Comparison of ENCODE assay signal across 8 cellular contexts in the genomic region with DNA sequence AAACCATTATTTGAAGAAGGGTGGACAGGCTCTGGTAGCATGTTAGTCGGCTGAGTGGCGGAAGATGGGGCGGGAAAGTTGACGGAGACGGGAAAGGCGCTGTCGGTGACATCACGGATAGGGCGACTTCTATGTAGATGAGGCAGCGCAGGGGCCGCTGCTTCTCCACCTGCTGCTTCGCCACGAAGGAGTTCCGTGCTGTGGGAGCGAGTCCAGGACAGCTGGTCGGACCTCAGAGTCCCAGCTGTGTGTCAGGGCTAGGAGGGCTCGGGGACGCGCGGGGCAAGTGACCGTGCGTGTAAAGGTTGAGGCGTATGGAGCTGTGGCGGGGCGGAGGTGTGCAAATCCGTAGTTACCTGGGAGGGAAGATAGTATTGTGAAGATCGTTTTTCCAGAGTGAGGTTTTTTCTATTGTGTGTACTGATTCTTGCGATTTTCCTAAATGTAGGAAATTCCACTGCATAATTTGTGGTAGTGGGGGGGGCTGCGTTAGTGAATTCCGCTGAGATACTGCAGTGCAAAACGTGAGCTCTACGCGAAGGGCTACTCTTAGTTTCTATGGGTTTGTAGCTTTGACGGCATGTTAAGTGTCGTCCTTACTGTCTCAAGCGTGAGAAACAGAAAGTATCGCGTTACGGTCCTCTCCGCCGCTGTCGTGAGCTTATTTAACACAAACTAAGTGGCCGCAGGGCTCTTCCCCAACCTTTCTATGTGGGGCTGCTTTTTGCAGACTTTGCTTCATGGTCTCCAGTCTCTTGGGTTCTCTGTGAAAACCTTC.
DNase-seq lines count a peak whose midpoint lies in the region; ATAC-seq, FAIRE-seq and TF ChIP-seq lines count a peak whose summit lies in the region.

No MANE protein-coding gene starts in this region.

- H3K4me2 ChIP-seq in GM23248 (ENCODE audit: unreplicated experiment) (peak overlapping the region; percentile 86), HepG2 (ENCODE audit: low read depth, low read length) (peak overlapping the region; percentile 89)

- H3K27me3 Mint-ChIP-seq in activated CD4-positive, alpha-beta T cell treated with anti-CD3 and anti-CD28 coated beads for 36 hours, result no peaks in the 10 kb centered on the region

- no peaks in the 10 kb centered on the region for H3K36me3 Mint-ChIP-seq in activated CD4-positive, alpha-beta T cell treated with anti-CD3 and anti-CD28 coated beads for 36 hours (ENCODE audit: low read depth)

- H3K4me1 Mint-ChIP-seq in activated CD4-positive, alpha-beta T cell treated with anti-CD3 and anti-CD28 coated beads for 36 hours, result peaks cover 21% of the 10 kb centered on the region

- CTCF ChIA-PET in activated CD4-positive, alpha-beta T cell treated with anti-CD3 and anti-CD28 coated beads for 36 hours (lab: Charles Lee), result interaction anchor here (1.0 to 1.4 kb wide), 2 partner anchors 71 to 1179 kb away, joined by 3 to 5 read pairs; no protein-coding TSS in a partner anchor
- CTCF ChIA-PET in HepG2 (lab: Yijun Ruan, JAX; ENCODE audit: low intra/inter-chr PET ratio, low total read pairs), result no interaction called here

- peak overlapping the region; percentile 59 for H3K9ac ChIP-seq in GM23248
- H3K9ac ChIP-seq in HepG2 (ENCODE audit: insufficient read depth, low read depth, low read length), result peak overlapping the region; percentile 61

- peak; percentile 90 to 100 for TF ChIP-seq POLR2A in HepG2 (IDR thresholded peaks at IDR 0.05; ENCODE audit: insufficient read depth in 1 of 2, low read depth in 2 of 2, low read length in 2 of 2)

- H2AFZ ChIP-seq in GM23248 (peak overlapping the region; percentile 83), HepG2 (ENCODE audit: low read length) (peak overlapping the region; percentile 9)

- no peaks in the 10 kb centered on the region for H3K36me3 ChIP-seq in GM23248 (ENCODE audit: low read depth)
- no peaks in the 10 kb centered on the region for H3K36me3 ChIP-seq in HepG2 (replicated peaks in 1 of 2; ENCODE audit: control insufficient read depth in 1 of 2, insufficient read depth in 2 of 2, low read length in 2 of 2)

- no peak overlapping the region for H3K27ac ChIP-seq in GM23248
- H3K27ac ChIP-seq in HepG2 (ENCODE audit: extremely low read length, insufficient read depth, low read length), result no peak overlapping the region

- H3K9me3 ChIP-seq in GM23248 (ENCODE audit: low read depth), result no peaks in the 10 kb centered on the region
- H3K9me3 ChIP-seq in HepG2 (ENCODE audit: low read length), result no peaks in the 10 kb centered on the region

- 2 to 3% methylated on average over 43 of the region's 43 CpGs for WGBS in GM23248 (ENCODE audit: low coverage in 1 of 2, low lambda C conversion rate in 2 of 2, missing lambda C conversion rate in 2 of 2), 2 experiments
- WGBS in HepG2 (ENCODE audit: low lambda C conversion rate), result under 1% methylated on average over 33 of the region's 43 CpGs

- H3K4me3 ChIP-seq in GM23248, result peak overlapping the region; percentile 76
- H3K4me3 ChIP-seq in HepG2 (replicated peaks in 1 of 3; ENCODE audit: insufficient read depth in 1 of 3, low read depth in 2 of 3, low read length in 3 of 3), result peak overlapping the region; percentile 32 to 63 (median 53)

- H3K4me3 Mint-ChIP-seq in activated CD4-positive, alpha-beta T cell treated with anti-CD3 and anti-CD28 coated beads for 36 hours, result peak overlapping the region; percentile 75

- intact Hi-C loops in activated CD4-positive, alpha-beta T cell treated with anti-CD3 and anti-CD28 coated beads for 36 hours (cut with DNase I, micrococcal nuclease), result loop anchor here (1.0 to 10.0 kb wide), 8 partner anchors 17 to 261 kb away; a partner anchor contains a TSS
- intact Hi-C loops in HepG2 (cut with micrococcal nuclease; ENCODE audit: unreplicated experiment), result no loop called here

- H3K79me2 ChIP-seq in GM23248 (ENCODE audit: insufficient read depth) (no peaks in the 10 kb centered on the region), HepG2 (ENCODE audit: insufficient read depth, low read length) (no peaks in the 10 kb centered on the region)

- peaks cover 15% of the 10 kb centered on the region for H3K27me3 ChIP-seq in GM23248 (replicated peaks; ENCODE audit: insufficient read depth)
- H3K27me3 ChIP-seq in HepG2 (ENCODE audit: control insufficient read depth in 1 of 2, insufficient read depth in 2 of 2, low read length in 2 of 2), result peaks cover 0 to 9% of the 10 kb centered on the region in 2 experiments; a peak in 2 of 5 replicates

- TF ChIP-seq RAD21 in HepG2 (CRISPR knock-in tag; IDR thresholded peaks at IDR 0.05), result peak; percentile 45; the same call in 1 of the 2 replicates

- H3F3A ChIP-seq in GM23248 (ENCODE audit: insufficient read depth), result 0 out of 2 replicates have a peak, but pooled peaks cover 10% of the 10 kb centered on the region

- in situ Hi-C loops in GM23248 (cut with MboI), result no loop called here
- in situ Hi-C loops in HepG2 (cut with HindIII; ENCODE audit: extremely low pct_ligation_motif_present, low pct_unique_long_range_greater_than_20kb), result no loop called here

- peak overlapping the region; percentile 99 for H3K27ac Mint-ChIP-seq in activated CD4-positive, alpha-beta T cell treated with anti-CD3 and anti-CD28 coated beads for 36 hours

- TSS peak; percentile 100 for BruUV-seq in HepG2 (replicated peaks; lab: Mats Ljungman, UMichigan)

- TF ChIP-seq EP300 in HepG2 (IDR thresholded peaks at IDR 0.05; ENCODE audit: low read depth in 2 of 2, low read length in 2 of 2) (peak in 1 of 2 experiments; percentile 12; a peak in 1 of 4 replicates), HepG2 (CRISPR knock-in tag; IDR thresholded peaks at IDR 0.05; ENCODE audit: borderline replicate concordance) (no peak)

- TF ChIP-seq CTCF in HepG2 (CRISPR knock-in tag; IDR thresholded peaks at IDR 0.05), result no peak

- H3K4me1 ChIP-seq in GM23248 (ENCODE audit: insufficient read depth) (peaks cover 7% of the 10 kb centered on the region; the same call in 1 of the 2 replicates), HepG2 (ENCODE audit: insufficient read depth, low read length) (peaks cover 6% of the 10 kb centered on the region; the same call in 1 of the 2 replicates)

- H3K9me3 Mint-ChIP-seq in activated CD4-positive, alpha-beta T cell treated with anti-CD3 and anti-CD28 coated beads for 36 hours (ENCODE audit: low read depth), result no peaks in the 10 kb centered on the region

- no peak for FAIRE-seq in HepG2 (lab: Jason Lieb, UNC)

- H4K20me1 ChIP-seq in GM23248 (ENCODE audit: insufficient read depth), result no peaks in the 10 kb centered on the region
- no peaks in the 10 kb centered on the region for H4K20me1 ChIP-seq in HepG2 (ENCODE audit: insufficient read depth, low read length)

- no peaks in the 10 kb centered on the region for H3K9me2 ChIP-seq in GM23248 (ENCODE audit: insufficient read depth)

- POLR2A ChIA-PET in activated CD4-positive, alpha-beta T cell treated with anti-CD3 and anti-CD28 coated beads for 36 hours (lab: Charles Lee), result interaction anchor here (0.5 to 2.7 kb wide), 21 partner anchors 12 to 1216 kb away, joined by 3 to 289 read pairs (median 8); a partner anchor contains a TSS
- POLR2A ChIA-PET in HepG2 (lab: Yijun Ruan, JAX), result interaction anchor here (0.8 to 1.3 kb wide), 5 partner anchors 34 to 225 kb away, joined by 3 to 34 read pairs (median 3); no protein-coding TSS in a partner anchor

- peak; percentile 93 for ATAC-seq in activated CD4-positive, alpha-beta T cell treated with anti-CD3 and anti-CD28 coated beads for 36 hours
- peak; percentile 90 for ATAC-seq in HepG2

- peak; percentile 55 for DNase-seq in DMS79 treated with DMSO at 0.1 percent for 48 hours (lab: John Stamatoyannopoulos, UW)
- peak; percentile 78 for DNase-seq in GM23248
- DNase-seq in NCI-H187 (lab: John Stamatoyannopoulos, UW), result peak; percentile 71 to 97
- peak; percentile 83 for DNase-seq in activated CD4-positive, alpha-beta T cell treated with anti-CD3 and anti-CD28 coated beads for 36 hours
- peak; percentile 27 for DNase-seq in dedifferentiated amniotic fluid mesenchymal stem cell (ENCODE audit: extremely low spot score)
- DNase-seq in HepG2 (ENCODE audit: low spot score), result peak; percentile 66
- peak; percentile 73 for DNase-seq in stimulated activated CD4-positive, alpha-beta T cell treated with anti-CD3 and anti-CD28 coated beads, Interleukin-4, amount 100 ng/mL, for 24 hours
- DNase-seq in SKM-1 (lab: John Stamatoyannopoulos, UW; ENCODE audit: unreplicated experiment), result no peak

TF ChIP-seq in HepG2, 621 proteins besides CTCF, POLR2A, EP300 and RAD21 (continues in another document):
- peak; percentile 55; the same call in 1 of the 2 replicates for TF ChIP-seq CREB1 (IDR thresholded peaks at IDR 0.05)
- peak; percentile 57 for TF ChIP-seq CREB1 (CRISPR knock-in tag; IDR thresholded peaks at IDR 0.05)
- TF ChIP-seq ZFP36L1 (CRISPR knock-in tag; IDR thresholded peaks at IDR 0.05), result no peak
- peak; percentile 52; the same call in 1 of the 2 replicates for TF ChIP-seq ZNF792 (CRISPR knock-in tag; IDR thresholded peaks at IDR 0.05)
- TF ChIP-seq ZNF605 (CRISPR knock-in tag; IDR thresholded peaks at IDR 0.05), result no peak
- TF ChIP-seq SP4 (CRISPR knock-in tag; IDR thresholded peaks at IDR 0.05), result peak; percentile 37; the same call in 1 of the 2 replicates
- peak; percentile 82 for TF ChIP-seq ZNF143 (CRISPR knock-in tag; IDR thresholded peaks at IDR 0.05)
- peak; percentile 93 for TF ChIP-seq POLR2AphosphoS5 (IDR thresholded peaks at IDR 0.05; ENCODE audit: low read depth, low read length)
- no peak for TF ChIP-seq TCF7 (IDR thresholded peaks at IDR 0.05; ENCODE audit: low read depth)
- no peak for TF ChIP-seq ISL2 (CRISPR knock-in tag; IDR thresholded peaks at IDR 0.05)
- TF ChIP-seq, protein P1, sequence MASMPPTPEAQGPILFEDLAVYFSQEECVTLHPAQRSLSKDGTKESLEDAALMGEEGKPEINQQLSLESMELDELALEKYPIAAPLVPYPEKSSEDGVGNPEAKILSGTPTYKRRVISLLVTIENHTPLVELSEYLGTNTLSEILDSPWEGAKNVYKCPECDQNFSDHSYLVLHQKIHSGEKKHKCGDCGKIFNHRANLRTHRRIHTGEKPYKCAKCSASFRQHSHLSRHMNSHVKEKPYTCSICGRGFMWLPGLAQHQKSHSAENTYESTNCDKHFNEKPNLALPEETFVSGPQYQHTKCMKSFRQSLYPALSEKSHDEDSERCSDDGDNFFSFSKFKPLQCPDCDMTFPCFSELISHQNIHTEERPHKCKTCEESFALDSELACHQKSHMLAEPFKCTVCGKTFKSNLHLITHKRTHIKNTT (CRISPR knock-in tag; IDR thresholded peaks at IDR 0.05), result no peak
